ENCODE assay signal across 1 cellular context in the genomic region with DNA sequence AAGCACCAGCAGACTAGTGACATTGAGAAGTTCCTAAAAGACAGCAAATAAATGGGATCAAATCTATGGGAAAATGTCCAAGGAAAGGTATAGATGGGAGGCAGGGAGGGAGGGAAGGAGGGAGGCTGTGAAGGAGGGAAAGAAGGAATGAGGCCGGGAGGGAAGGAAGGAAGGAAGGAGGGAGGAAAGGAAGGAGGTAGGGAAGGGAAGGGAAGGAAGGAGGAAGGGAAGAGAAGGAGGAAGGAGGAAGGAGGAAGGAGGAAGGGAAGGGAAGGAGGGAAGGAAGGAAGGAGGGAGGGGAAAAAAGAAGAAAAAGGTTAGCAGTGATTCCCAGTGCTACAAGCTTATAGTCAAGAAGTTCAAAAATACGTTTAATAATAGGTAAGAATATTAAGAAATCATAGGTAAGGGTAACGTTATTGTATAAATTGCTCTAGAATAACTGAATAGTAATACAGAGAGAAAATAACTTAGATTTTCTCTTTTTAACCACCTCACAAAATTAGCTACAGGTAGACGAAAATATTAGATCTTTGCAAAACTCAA.
TF ChIP-seq lines count a peak whose summit lies in the region.

No MANE protein-coding gene starts in this region.

TF ChIP-seq in K562, 482 proteins besides CTCF, POLR2A, EP300 and RAD21 (continued from another document):
- TF ChIP-seq, protein P1, sequence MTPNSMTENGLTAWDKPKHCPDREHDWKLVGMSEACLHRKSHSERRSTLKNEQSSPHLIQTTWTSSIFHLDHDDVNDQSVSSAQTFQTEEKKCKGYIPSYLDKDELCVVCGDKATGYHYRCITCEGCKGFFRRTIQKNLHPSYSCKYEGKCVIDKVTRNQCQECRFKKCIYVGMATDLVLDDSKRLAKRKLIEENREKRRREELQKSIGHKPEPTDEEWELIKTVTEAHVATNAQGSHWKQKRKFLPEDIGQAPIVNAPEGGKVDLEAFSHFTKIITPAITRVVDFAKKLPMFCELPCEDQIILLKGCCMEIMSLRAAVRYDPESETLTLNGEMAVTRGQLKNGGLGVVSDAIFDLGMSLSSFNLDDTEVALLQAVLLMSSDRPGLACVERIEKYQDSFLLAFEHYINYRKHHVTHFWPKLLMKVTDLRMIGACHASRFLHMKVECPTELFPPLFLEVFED (CRISPR knock-in tag; conservative IDR thresholded peaks at IDR 0.05), result 0 out of 2 replicates have a peak, but pooled peaks have one; percentile 71
- TF ChIP-seq OTX1 (CRISPR knock-in tag; IDR thresholded peaks at IDR 0.05) (peak; percentile 71; the same call in 1 of the 2 replicates), RCOR1 (IDR thresholded peaks at IDR 0.05; ENCODE audit: borderline replicate concordance in 1 of 2, low read depth in 2 of 2, low read length in 2 of 2) (no peak), MEF2D (tag; conservative IDR thresholded peaks at IDR 0.05; ENCODE audit: low read depth) (no peak), TCF3 (CRISPR knock-in tag; IDR thresholded peaks at IDR 0.05) (no peak), ELF4 (CRISPR knock-in tag; IDR thresholded peaks at IDR 0.05) (peak; percentile 73; the same call in 1 of the 2 replicates), TAL1 (IDR thresholded peaks at IDR 0.05) (no peak), ZZZ3 (IDR thresholded peaks at IDR 0.05) (no peak), RBM14 (IDR thresholded peaks at IDR 0.05; ENCODE audit: borderline replicate concordance, insufficient read depth, low read depth, low read length) (no peak), GATAD2A (IDR thresholded peaks at IDR 0.05) (no peak), ZNF57 (CRISPR knock-in tag; IDR thresholded peaks at IDR 0.05) (no peak)
- TF ChIP-seq, protein P2, sequence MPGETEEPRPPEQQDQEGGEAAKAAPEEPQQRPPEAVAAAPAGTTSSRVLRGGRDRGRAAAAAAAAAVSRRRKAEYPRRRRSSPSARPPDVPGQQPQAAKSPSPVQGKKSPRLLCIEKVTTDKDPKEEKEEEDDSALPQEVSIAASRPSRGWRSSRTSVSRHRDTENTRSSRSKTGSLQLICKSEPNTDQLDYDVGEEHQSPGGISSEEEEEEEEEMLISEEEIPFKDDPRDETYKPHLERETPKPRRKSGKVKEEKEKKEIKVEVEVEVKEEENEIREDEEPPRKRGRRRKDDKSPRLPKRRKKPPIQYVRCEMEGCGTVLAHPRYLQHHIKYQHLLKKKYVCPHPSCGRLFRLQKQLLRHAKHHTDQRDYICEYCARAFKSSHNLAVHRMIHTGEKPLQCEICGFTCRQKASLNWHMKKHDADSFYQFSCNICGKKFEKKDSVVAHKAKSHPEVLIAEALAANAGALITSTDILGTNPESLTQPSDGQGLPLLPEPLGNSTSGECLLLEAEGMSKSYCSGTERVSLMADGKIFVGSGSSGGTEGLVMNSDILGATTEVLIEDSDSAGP (CRISPR knock-in tag; IDR thresholded peaks at IDR 0.05), result no peak
- TF ChIP-seq, protein P3, sequence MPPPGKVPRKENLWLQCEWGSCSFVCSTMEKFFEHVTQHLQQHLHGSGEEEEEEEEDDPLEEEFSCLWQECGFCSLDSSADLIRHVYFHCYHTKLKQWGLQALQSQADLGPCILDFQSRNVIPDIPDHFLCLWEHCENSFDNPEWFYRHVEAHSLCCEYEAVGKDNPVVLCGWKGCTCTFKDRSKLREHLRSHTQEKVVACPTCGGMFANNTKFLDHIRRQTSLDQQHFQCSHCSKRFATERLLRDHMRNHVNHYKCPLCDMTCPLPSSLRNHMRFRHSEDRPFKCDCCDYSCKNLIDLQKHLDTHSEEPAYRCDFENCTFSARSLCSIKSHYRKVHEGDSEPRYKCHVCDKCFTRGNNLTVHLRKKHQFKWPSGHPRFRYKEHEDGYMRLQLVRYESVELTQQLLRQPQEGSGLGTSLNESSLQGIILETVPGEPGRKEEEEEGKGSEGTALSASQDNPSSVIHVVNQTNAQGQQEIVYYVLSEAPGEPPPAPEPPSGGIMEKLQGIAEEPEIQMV (tag; conservative IDR thresholded peaks at IDR 0.05; ENCODE audit: low read depth), result no peak
